9 cellular contexts compared by ENCODE assay signal in the genomic region with DNA sequence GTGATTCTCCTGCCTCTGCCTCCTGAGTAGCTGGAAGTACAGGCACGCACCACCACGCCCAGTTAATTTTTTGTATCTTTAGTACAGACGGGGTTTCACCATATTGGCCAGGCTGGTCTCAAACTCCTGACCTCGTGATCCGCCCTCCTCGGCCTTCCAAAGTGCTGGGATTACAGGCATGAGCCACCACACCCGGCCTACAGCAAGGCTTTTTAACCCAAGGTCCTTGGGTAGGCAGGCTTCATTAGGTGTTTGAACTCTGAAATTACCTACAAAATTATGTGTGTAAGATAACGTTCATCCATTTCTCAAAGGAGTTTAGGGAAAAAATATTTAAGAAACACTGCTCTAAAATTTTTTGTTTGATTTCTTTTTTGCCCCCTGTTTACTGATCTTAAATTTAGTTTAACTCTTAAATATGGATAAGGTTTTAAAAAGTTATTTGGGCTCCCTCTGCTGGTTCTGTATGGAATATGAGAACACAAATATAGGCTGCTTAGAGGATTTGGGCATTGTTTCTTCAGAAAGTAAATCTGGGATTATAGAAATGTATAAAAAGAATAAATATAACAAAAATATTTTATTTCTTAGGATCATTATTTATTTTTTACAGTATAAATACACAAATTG.
A peak's percentile ranks its signal among the peaks of the same experiment; 100 is the strongest.
DNase-seq lines count a peak whose midpoint lies in the region; ATAC-seq and TF ChIP-seq lines count a peak whose summit lies in the region.
"Had no signal": no experiment of that assay in that cellular context is flagged by ENCODE, and none has a peak within 500 bp of the region (broad histone marks: within the 10 kb centered on the region; RNA-seq: fewer than 3 reads in every experiment).

No MANE protein-coding gene starts in this region.

- no peak overlapping the region for H3K4me3 ChIP-seq in vagina
- H3K4me3 ChIP-seq: BLaER1 treated with 17β-estradiol and CSF1 and Interleukin-3, amounts not matched to agents 10 nM and 100 nM had no signal

- peaks cover 0 to 2% (median 0%) of the 10 kb centered on the region in 3 donors for H3K27me3 Mint-ChIP-seq in immature natural killer cell (ENCODE audit: low read depth in 3 of 3)

- no peak overlapping the region for H3K27ac ChIP-seq in VCaP
- H3K27ac ChIP-seq in vagina: peak overlapping the region; percentile 27

- peaks cover 4 to 25% (median 4%) of the 10 kb centered on the region in 3 donors for H3K36me3 Mint-ChIP-seq in immature natural killer cell

- TF ChIP-seq CTCF in VCaP (conservative IDR thresholded peaks at IDR 0.05): peak; percentile 81
- peak; percentile 42 to 73 (median 50) for TF ChIP-seq CTCF in vagina (IDR thresholded peaks at IDR 0.05)

- H3K4me1 ChIP-seq in vagina: no peaks in the 10 kb centered on the region
- H3K4me1 ChIP-seq: BLaER1 treated with 17β-estradiol and CSF1 and Interleukin-3, amounts not matched to agents 10 nM and 100 nM had no signal

- H3K36me3 ChIP-seq in vagina: peaks cover 0 to 36% of the 10 kb centered on the region in 2 donors

- TF ChIP-seq POLR2A in vagina (IDR thresholded peaks at IDR 0.05): no peak

- H3K4me3 Mint-ChIP-seq in immature natural killer cell: no peak overlapping the region

- no peaks in the 10 kb centered on the region for H3K9me3 Mint-ChIP-seq in immature natural killer cell

- H3K27ac Mint-ChIP-seq in immature natural killer cell: no peak overlapping the region

- intact Hi-C loops in vagina (cut with DNase I): loop anchor here (5.0 to 10.0 kb wide), 3 partner anchors 82 to 330 kb away; no protein-coding TSS in a partner anchor

- no peaks in the 10 kb centered on the region for H3K27me3 ChIP-seq in vagina
- H3K27me3 ChIP-seq: BLaER1 treated with 17β-estradiol and CSF1 and Interleukin-3, amounts not matched to agents 10 nM and 100 nM had no signal

- no peak for ATAC-seq in HG03565 (IDR thresholded peaks at IDR 0.05; ENCODE audit: unreplicated experiment)

- peaks cover 1 to 6% of the 10 kb centered on the region in 2 donors for H3K4me1 Mint-ChIP-seq in immature natural killer cell

- no peaks in the 10 kb centered on the region for H3K9me3 ChIP-seq in vagina
- H3K9me3 ChIP-seq: BLaER1 treated with 17β-estradiol and CSF1 and Interleukin-3, amounts not matched to agents 10 nM and 100 nM had no signal

- DNase-seq in DMS53 (lab: John Stamatoyannopoulos, UW) (peak; percentile 55), DMS53 treated with DMSO at 0.1 percent for 48 hours (lab: John Stamatoyannopoulos, UW; ENCODE audit: unreplicated experiment) (no peak), LHCN-M2 (ENCODE audit: low read depth) (peak; percentile 57), immature natural killer cell (peak; percentile 11 to 36 (median 25)), vagina (ENCODE audit: extremely low spot score in 2 of 2) (no peak), 8988T (no peak)

Comparison
In these comparisons a context has a peak if more than half of its experiments do, and no peak if none do; other contexts are left out.
1. DNase-seq: peak in DMS53 (single experiment), LHCN-M2 (single experiment) and immature natural killer cell (3 of 3); none in DMS53 treated with DMSO at 0.1 percent for 48 hours (single experiment), vagina (0 of 2) and 8988T (single experiment).